In the genomic region with DNA sequence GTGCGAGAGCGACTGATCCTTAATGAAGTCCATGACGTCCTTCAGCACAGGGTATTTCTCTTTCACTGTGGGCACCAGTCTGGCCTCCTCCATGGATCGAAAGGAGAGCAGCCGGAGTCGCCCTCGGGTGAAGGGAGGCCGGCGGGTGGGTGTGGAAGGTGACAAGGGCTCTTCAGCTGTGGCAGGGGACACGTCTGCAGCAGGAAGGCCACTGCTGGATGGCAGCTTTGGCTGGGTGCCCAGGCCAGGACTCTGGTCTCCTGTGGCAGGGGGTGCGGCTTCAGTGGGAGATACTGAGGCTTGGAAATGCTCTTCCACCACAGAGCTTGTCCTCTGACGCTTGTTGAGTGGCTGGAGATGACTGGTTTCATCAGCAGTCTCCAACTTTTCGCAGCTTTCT, we compare ENCODE assay signal across 18 cellular contexts.
"Had no signal": no experiment of that assay in that cellular context is flagged by ENCODE, and none has a peak within 500 bp of the region (broad histone marks: within the 10 kb centered on the region; RNA-seq: fewer than 3 reads in every experiment).

No MANE protein-coding gene starts in this region.

- H3K9me3 Mint-ChIP-seq: natural killer cell treated with Interleukin-12 subunit alpha and Interleukin-12 subunit beta and Interleukin-15 and Interleukin-18, amount 100 ng/mL, for 72 hours; neural progenitor cell; stimulated activated effector memory CD8-positive, alpha-beta T cell treated with anti-CD3 and anti-CD28 coated beads, Interleukin-12 subunit alpha, Interleukin-12 subunit beta, amount 100 ng/mL, for 72 hours had no signal

- DNase-seq: cortex of kidney; dorsolateral prefrontal cortex; effector CD8-positive, alpha-beta T cell; islet precursor cell; left lung; mesenchymal stem cell; midbrain; occipital lobe; right lobe of liver; stimulated activated CD4-positive, alpha-beta T cell treated with anti-CD3 and anti-CD28 coated beads, Interleukin-4, amount 100 ng/mL, for 1 hour; stimulated activated CD8-positive, alpha-beta memory T cell treated with anti-CD3 and anti-CD28 coated beads, Interleukin-4, amount 100 ng/mL, for 48 hours; stimulated activated naive CD8-positive, alpha-beta T cell treated with anti-CD3 and anti-CD28 coated beads, Interleukin-15, Interleukin-2, amounts not matched to agents 100 U/mL and 50 U/mL, for 24 hours; tibial artery had no signal

- H3K4me3 Mint-ChIP-seq: natural killer cell treated with Interleukin-12 subunit alpha and Interleukin-12 subunit beta and Interleukin-15 and Interleukin-18, amount 100 ng/mL, for 72 hours; neural progenitor cell; stimulated activated effector memory CD8-positive, alpha-beta T cell treated with anti-CD3 and anti-CD28 coated beads, Interleukin-12 subunit alpha, Interleukin-12 subunit beta, amount 100 ng/mL, for 72 hours had no signal

- H3K4me1 Mint-ChIP-seq: neural progenitor cell; stimulated activated effector memory CD8-positive, alpha-beta T cell treated with anti-CD3 and anti-CD28 coated beads, Interleukin-12 subunit alpha, Interleukin-12 subunit beta, amount 100 ng/mL, for 72 hours had no signal

- ATAC-seq: left lung; natural killer cell treated with Interleukin-12 subunit alpha and Interleukin-12 subunit beta and Interleukin-15 and Interleukin-18, amount 100 ng/mL, for 72 hours; pancreas; right lobe of liver; stimulated activated effector memory CD8-positive, alpha-beta T cell treated with anti-CD3 and anti-CD28 coated beads, Interleukin-12 subunit alpha, Interleukin-12 subunit beta, amount 100 ng/mL, for 72 hours; stimulated activated naive CD8-positive, alpha-beta T cell treated with anti-CD3 and anti-CD28 coated beads, Interleukin-15, Interleukin-2, amounts not matched to agents 100 U/mL and 50 U/mL, for 24 hours had no signal

- H3K27ac Mint-ChIP-seq: natural killer cell treated with Interleukin-12 subunit alpha and Interleukin-12 subunit beta and Interleukin-15 and Interleukin-18, amount 100 ng/mL, for 72 hours; neural progenitor cell; progenitor cell of endocrine pancreas; stimulated activated effector memory CD8-positive, alpha-beta T cell treated with anti-CD3 and anti-CD28 coated beads, Interleukin-12 subunit alpha, Interleukin-12 subunit beta, amount 100 ng/mL, for 72 hours had no signal

- H3K27me3 Mint-ChIP-seq: natural killer cell treated with Interleukin-12 subunit alpha and Interleukin-12 subunit beta and Interleukin-15 and Interleukin-18, amount 100 ng/mL, for 72 hours; progenitor cell of endocrine pancreas had no signal
